12 cellular contexts compared by ENCODE assay signal in genomic region chr11:801097-801780, GRCh38. TPM values are rescaled to one million over a fixed set of nuclear protein-coding genes. Genes with fewer than 3 reads are reported as not detected.
DNase-seq lines count a peak whose midpoint lies in the region; ATAC-seq and TF ChIP-seq lines count a peak whose summit lies in the region.
"Had no signal": no experiment of that assay in that cellular context is flagged by ENCODE, and none has a peak within 500 bp of the region (broad histone marks: within the 10 kb centered on the region; RNA-seq: fewer than 3 reads in every experiment).

No MANE protein-coding gene starts in this region.

- H3K4me3 Mint-ChIP-seq in natural killer cell (peak overlapping the region; percentile 31), type B pancreatic cell (peak overlapping the region; percentile 20)
- no peak overlapping the region for H3K4me3 Mint-ChIP-seq in natural killer cell treated with Interleukin-12 subunit alpha and Interleukin-12 subunit beta and Interleukin-15 and Interleukin-18, amount 100 ng/mL, for 72 hours
- H3K4me3 Mint-ChIP-seq: CD4-positive, CD25-positive, alpha-beta regulatory T cell had no signal

- H3K27me3 Mint-ChIP-seq in natural killer cell (ENCODE audit: low read depth in 2 of 2) (no peaks in the 10 kb centered on the region), type B pancreatic cell (no peaks in the 10 kb centered on the region)
- H3K27me3 Mint-ChIP-seq in natural killer cell treated with Interleukin-12 subunit alpha and Interleukin-12 subunit beta and Interleukin-15 and Interleukin-18, amount 100 ng/mL, for 72 hours, result no peaks in the 10 kb centered on the region
- H3K27me3 Mint-ChIP-seq: CD4-positive, CD25-positive, alpha-beta regulatory T cell had no signal

- H3K36me3 Mint-ChIP-seq in natural killer cell (no peaks in the 10 kb centered on the region), type B pancreatic cell (no peaks in the 10 kb centered on the region)
- no peaks in the 10 kb centered on the region for H3K36me3 Mint-ChIP-seq in natural killer cell treated with Interleukin-12 subunit alpha and Interleukin-12 subunit beta and Interleukin-15 and Interleukin-18, amount 100 ng/mL, for 72 hours
- H3K36me3 Mint-ChIP-seq: CD4-positive, CD25-positive, alpha-beta regulatory T cell had no signal

- ATAC-seq in natural killer cell, result no peak
- ATAC-seq in natural killer cell treated with Interleukin-12 subunit alpha and Interleukin-12 subunit beta and Interleukin-15 and Interleukin-18, amount 100 ng/mL, for 72 hours, result no peak
- ATAC-seq: Panc1, Right ventricle myocardium inferior had no signal

- no peak overlapping the region for H3K27ac Mint-ChIP-seq in natural killer cell
- no peak overlapping the region for H3K27ac Mint-ChIP-seq in natural killer cell treated with Interleukin-12 subunit alpha and Interleukin-12 subunit beta and Interleukin-15 and Interleukin-18, amount 100 ng/mL, for 72 hours
- no peak overlapping the region for H3K27ac Mint-ChIP-seq in type B pancreatic cell
- H3K27ac Mint-ChIP-seq: CD4-positive, CD25-positive, alpha-beta regulatory T cell had no signal

- intact Hi-C loops in natural killer cell (cut with micrococcal nuclease), result no loop called here

- H3K9me3 Mint-ChIP-seq in natural killer cell (no peaks in the 10 kb centered on the region), type B pancreatic cell (no peaks in the 10 kb centered on the region)
- no peaks in the 10 kb centered on the region for H3K9me3 Mint-ChIP-seq in natural killer cell treated with Interleukin-12 subunit alpha and Interleukin-12 subunit beta and Interleukin-15 and Interleukin-18, amount 100 ng/mL, for 72 hours
- H3K9me3 Mint-ChIP-seq: CD4-positive, CD25-positive, alpha-beta regulatory T cell had no signal

- no peak for DNase-seq in natural killer cell
- DNase-seq in natural killer cell treated with Interleukin-12 subunit alpha and Interleukin-12 subunit beta and Interleukin-15 and Interleukin-18, amount 100 ng/mL, for 72 hours (ENCODE audit: low spot score), result no peak
- DNase-seq in type B pancreatic cell (ENCODE audit: extremely low spot score, unreplicated experiment), result no peak
- no peak for DNase-seq in AG20443 (ENCODE audit: low spot score)
- DNase-seq: CD4-positive, CD25-positive, alpha-beta regulatory T cell; Kasumi-1; NCI-H1930; NCI-H2171; NCI-H82 had no signal

- TF ChIP-seq CTCF in natural killer cell (IDR thresholded peaks at IDR 0.05) (no peak), type B pancreatic cell (conservative IDR thresholded peaks at IDR 0.05) (no peak)

- H3K4me1 Mint-ChIP-seq in natural killer cell, result peaks cover 0 to 19% of the 10 kb centered on the region in 2 donors
- peaks cover 2 to 3% of the 10 kb centered on the region in 2 donors for H3K4me1 Mint-ChIP-seq in natural killer cell treated with Interleukin-12 subunit alpha and Interleukin-12 subunit beta and Interleukin-15 and Interleukin-18, amount 100 ng/mL, for 72 hours (ENCODE audit: low read depth in 2 of 2)
- peaks cover 3% of the 10 kb centered on the region for H3K4me1 Mint-ChIP-seq in type B pancreatic cell (ENCODE audit: unreplicated experiment)

RNA-seq across cellular contexts. Expression of gene SLC25A22, which starts 3.2 kb away (rescaled TPM):
- total RNA-seq in natural killer cell, result 10 to 100 TPM; 22.8 to 34.6 (median 31.5) TPM
- total RNA-seq in natural killer cell treated with Interleukin-12 subunit alpha and Interleukin-12 subunit beta and Interleukin-15 and Interleukin-18, amount 100 ng/mL, for 72 hours, result 100 to 1,000 TPM in 1 of 2 donors, 10 to 100 TPM in 1; 64.3 to 125 TPM
- 31.6 and 35.6 TPM in 2 replicates for total RNA-seq in type B pancreatic cell (ENCODE audit: low replicate concordance)

RNA-seq across cellular contexts. Expression of gene PIDD1, which starts 3.8 kb away (rescaled TPM):
- total RNA-seq in natural killer cell, result 10 to 100 TPM; 24.3 to 30.9 (median 25.2) TPM
- total RNA-seq in natural killer cell treated with Interleukin-12 subunit alpha and Interleukin-12 subunit beta and Interleukin-15 and Interleukin-18, amount 100 ng/mL, for 72 hours, result 10 to 100 TPM; 19.1 to 53.6 TPM
- 32.7 and 44.5 TPM in 2 replicates for total RNA-seq in type B pancreatic cell (ENCODE audit: low replicate concordance)

RNA-seq across cellular contexts. Expression of gene RPLP2, which starts 8.5 kb away (rescaled TPM):
- total RNA-seq in natural killer cell, result 1,000 to 10,000 TPM; 1,482 to 1,846 (median 1,534) TPM
- total RNA-seq in natural killer cell treated with Interleukin-12 subunit alpha and Interleukin-12 subunit beta and Interleukin-15 and Interleukin-18, amount 100 ng/mL, for 72 hours, result 1,000 to 10,000 TPM; 1,365 to 2,718 TPM
- 1,985 and 2,207 TPM in 2 replicates for total RNA-seq in type B pancreatic cell (ENCODE audit: low replicate concordance)

RNA-seq across cellular contexts. Expression of gene CEND1, which starts 11.3 kb away (rescaled TPM):
- total RNA-seq in natural killer cell (not detected), type B pancreatic cell (ENCODE audit: low replicate concordance) (0.17 and 0.89 TPM in 2 replicates)
- 1 to 10 TPM in 1 of 2 donors, under 1 TPM in 1; 0.95 to 3.4 TPM for total RNA-seq in natural killer cell treated with Interleukin-12 subunit alpha and Interleukin-12 subunit beta and Interleukin-15 and Interleukin-18, amount 100 ng/mL, for 72 hours
- total RNA-seq: CD4-positive, CD25-positive, alpha-beta regulatory T cell; NCI-H460; Right ventricle myocardium inferior had no signal

RNA-seq across cellular contexts. Expression of gene PNPLA2, which starts 17.5 kb away (rescaled TPM):
- 100 to 1,000 TPM; 184 to 218 (median 201) TPM for total RNA-seq in natural killer cell
- total RNA-seq in natural killer cell treated with Interleukin-12 subunit alpha and Interleukin-12 subunit beta and Interleukin-15 and Interleukin-18, amount 100 ng/mL, for 72 hours, result 10 to 100 TPM; 69.0 to 95.0 TPM
- 47.8 and 55.6 TPM in 2 replicates for total RNA-seq in type B pancreatic cell (ENCODE audit: low replicate concordance)
